ENCODE assay signal across 13 cellular contexts in genomic region chr14:98952595-98953325, GRCh38.
DNase-seq lines count a peak whose midpoint lies in the region; ATAC-seq, FAIRE-seq and TF ChIP-seq lines count a peak whose summit lies in the region.
"Had no signal": no experiment of that assay in that cellular context is flagged by ENCODE, and none has a peak within 500 bp of the region (broad histone marks: within the 10 kb centered on the region; RNA-seq: fewer than 3 reads in every experiment).

No MANE protein-coding gene starts in this region.

- no peak overlapping the region for H2AFZ ChIP-seq in keratinocyte (ENCODE audit: control insufficient read depth, low read length)

- no peak overlapping the region for H3K27ac ChIP-seq in keratinocyte (ENCODE audit: control insufficient read depth, insufficient read depth, low read length)

- ATAC-seq in stimulated activated naive CD8-positive, alpha-beta T cell treated with anti-CD3 and anti-CD28 coated beads, Interleukin-15, Interleukin-2, amounts not matched to agents 100 U/mL and 50 U/mL, for 24 hours: peak; percentile 60
- no peak for ATAC-seq in stimulated activated naive CD8-positive, alpha-beta T cell treated with anti-CD3 and anti-CD28 coated beads, Interleukin-15, amount 100 ng/mL, for 72 hours

- no peaks in the 10 kb centered on the region for H3K36me3 Mint-ChIP-seq in progenitor cell of endocrine pancreas (ENCODE audit: insufficient read depth)
- H3K36me3 Mint-ChIP-seq: mesothelial cell of epicardium had no signal

- dilution Hi-C loops in keratinocyte (cut with MboI; ENCODE audit: extremely low pct_ligation_motif_present, low sequenced_read_pairs): no loop called here

- peak; percentile 95 for FAIRE-seq in keratinocyte (lab: Jason Lieb, UNC)

- no peak overlapping the region for H3K4me3 Mint-ChIP-seq in stimulated activated naive CD8-positive, alpha-beta T cell treated with anti-CD3 and anti-CD28 coated beads, Interleukin-15, amount 100 ng/mL, for 72 hours
- H3K4me3 Mint-ChIP-seq in progenitor cell of endocrine pancreas (ENCODE audit: low read depth): no peak overlapping the region
- H3K4me3 Mint-ChIP-seq: mesothelial cell of epicardium had no signal

- peaks cover 4% of the 10 kb centered on the region for H3K27me3 ChIP-seq in keratinocyte (ENCODE audit: control insufficient read depth, extremely low read depth, insufficient read depth, low read length)

- no peak for DNase-seq in stimulated activated naive CD8-positive, alpha-beta T cell treated with anti-CD3 and anti-CD28 coated beads, Interleukin-15, Interleukin-2, amounts not matched to agents 100 U/mL and 50 U/mL, for 24 hours
- no peak for DNase-seq in stimulated activated naive CD8-positive, alpha-beta T cell treated with anti-CD3 and anti-CD28 coated beads, Interleukin-15, amount 100 ng/mL, for 72 hours
- peak; percentile 72 for DNase-seq in SW480 (ENCODE audit: low spot score)
- DNase-seq in keratinocyte (ENCODE audit: low read depth, low spot score): no peak
- no peak for DNase-seq in progenitor cell of endocrine pancreas (ENCODE audit: low spot score, unreplicated experiment)
- no peak for DNase-seq in NCI-H146 (lab: John Stamatoyannopoulos, UW)
- DNase-seq in retina: no peak
- DNase-seq in activated T-cell treated with anti-CD3 and anti-CD28 coated beads for 4 hours: no peak
- DNase-seq: activated T-cell treated with anti-CD3 and anti-CD28 coated beads, Interleukin-2, amount 50 U/mL, for 1 hour; IMR-90; NCI-H226; stimulated activated naive CD4-positive, alpha-beta T cell treated with Interleukin-2 at 50 U/mL for 16 hours had no signal

- no peak overlapping the region for H3K4me2 ChIP-seq in keratinocyte (ENCODE audit: control insufficient read depth, extremely low read depth, insufficient read depth, low read depth, low read length)

- H3K27ac Mint-ChIP-seq in stimulated activated naive CD8-positive, alpha-beta T cell treated with anti-CD3 and anti-CD28 coated beads, Interleukin-15, amount 100 ng/mL, for 72 hours: no peak overlapping the region
- no peak overlapping the region for H3K27ac Mint-ChIP-seq in progenitor cell of endocrine pancreas
- H3K27ac Mint-ChIP-seq: mesothelial cell of epicardium had no signal

- no peak overlapping the region for H3K9ac ChIP-seq in keratinocyte (ENCODE audit: control insufficient read depth, extremely low read depth, insufficient read depth, low read length)

- no peak overlapping the region for H3K4me3 ChIP-seq in keratinocyte (ENCODE audit: control insufficient read depth in 2 of 3, extremely low read depth in 1 of 3, insufficient read depth in 2 of 3, low read depth in 1 of 3, low read length in 3 of 3)

- H3K4me1 ChIP-seq in keratinocyte (ENCODE audit: control insufficient read depth, extremely low read depth, insufficient read depth, low read length): peaks cover 26% of the 10 kb centered on the region

- H3K27me3 Mint-ChIP-seq in stimulated activated naive CD8-positive, alpha-beta T cell treated with anti-CD3 and anti-CD28 coated beads, Interleukin-15, amount 100 ng/mL, for 72 hours: no peaks in the 10 kb centered on the region
- peaks cover 38% of the 10 kb centered on the region for H3K27me3 Mint-ChIP-seq in progenitor cell of endocrine pancreas

- TF ChIP-seq CTCF in keratinocyte (optimal IDR thresholded peaks at IDR 0.05 in 1 of 3, IDR thresholded peaks at IDR 0.05 in 1 of 3, conservative IDR thresholded peaks at IDR 0.05 in 1 of 3; ENCODE audit: extremely low read depth in 1 of 3, insufficient read depth in 2 of 3, low read length in 3 of 3) (no peak), progenitor cell of endocrine pancreas (IDR thresholded peaks at IDR 0.05; ENCODE audit: unreplicated experiment) (no peak)

- H3K9me3 Mint-ChIP-seq in stimulated activated naive CD8-positive, alpha-beta T cell treated with anti-CD3 and anti-CD28 coated beads, Interleukin-15, amount 100 ng/mL, for 72 hours: no peaks in the 10 kb centered on the region
- H3K9me3 Mint-ChIP-seq in progenitor cell of endocrine pancreas (ENCODE audit: low read depth): no peaks in the 10 kb centered on the region
- H3K9me3 Mint-ChIP-seq: mesothelial cell of epicardium had no signal

- no peaks in the 10 kb centered on the region for H4K20me1 ChIP-seq in keratinocyte (ENCODE audit: control insufficient read depth, extremely low read depth, insufficient read depth, low read length)

- no peaks in the 10 kb centered on the region for H3K9me3 ChIP-seq in keratinocyte (ENCODE audit: control insufficient read depth, low read depth, low read length)

- no peaks in the 10 kb centered on the region for H3K79me2 ChIP-seq in keratinocyte (ENCODE audit: control insufficient read depth, insufficient read depth, low read length)

- H3K9me1 ChIP-seq in keratinocyte (ENCODE audit: control insufficient read depth, extremely low read depth, insufficient read depth, low read length): peaks cover 2% of the 10 kb centered on the region

- no peaks in the 10 kb centered on the region for H3K36me3 ChIP-seq in keratinocyte (ENCODE audit: control insufficient read depth in 2 of 2, extremely low read depth in 1 of 2, insufficient read depth in 2 of 2, low read length in 2 of 2)

- peaks cover 24% of the 10 kb centered on the region for H3K4me1 Mint-ChIP-seq in stimulated activated naive CD8-positive, alpha-beta T cell treated with anti-CD3 and anti-CD28 coated beads, Interleukin-15, amount 100 ng/mL, for 72 hours
- peaks cover 3% of the 10 kb centered on the region for H3K4me1 Mint-ChIP-seq in progenitor cell of endocrine pancreas (ENCODE audit: low read depth)
